In genomic region chr11:65224939-65225283, GRCh38 we compare ENCODE assay signal across 9 cellular contexts. TPM values are rescaled to one million over a fixed set of nuclear protein-coding genes. Genes with fewer than 3 reads are reported as not detected.
DNase-seq lines count a peak whose midpoint lies in the region; ATAC-seq and TF ChIP-seq lines count a peak whose summit lies in the region.
"Had no signal": no experiment of that assay in that cellular context is flagged by ENCODE, and none has a peak within 500 bp of the region (broad histone marks: within the 10 kb centered on the region; RNA-seq: fewer than 3 reads in every experiment).

No MANE protein-coding gene starts in this region.

- peak overlapping the region; percentile 91 for H3K4me2 ChIP-seq in OCI-LY7 (ENCODE audit: low read length)
- peak overlapping the region; percentile 89 for H3K4me2 ChIP-seq in osteoblast (ENCODE audit: insufficient read depth, low read length)

- H3K79me2 ChIP-seq in OCI-LY7 (ENCODE audit: insufficient read depth, low read depth, low read length) (no peaks in the 10 kb centered on the region), osteoblast (ENCODE audit: insufficient read depth, low read length) (no peaks in the 10 kb centered on the region)

- H3K4me1 ChIP-seq in OCI-LY7 (ENCODE audit: insufficient read depth, low read length, poor library complexity, severe bottlenecking) (peaks cover 16% of the 10 kb centered on the region), osteoblast (ENCODE audit: insufficient read depth, low read length) (peaks cover 14% of the 10 kb centered on the region)

- BruUV-seq in OCI-LY7 (replicated peaks; lab: Mats Ljungman, UMichigan): no TSS peak

- H3K27ac ChIP-seq in OCI-LY7 (ENCODE audit: low read depth, low read length, poor library complexity, severe bottlenecking): no peak overlapping the region
- no peak overlapping the region for H3K27ac ChIP-seq in osteoblast (ENCODE audit: low read depth, low read length)

- POLR2A ChIA-PET in OCI-LY7 (lab: Charles Lee): interaction anchor here (0.7 kb wide), 1 partner anchor 77 kb away, joined by 4 read pairs; no protein-coding TSS in a partner anchor

- no peaks in the 10 kb centered on the region for H3K27me3 ChIP-seq in osteoblast (ENCODE audit: insufficient read depth, low read length)

- CTCF ChIA-PET in OCI-LY7 (lab: Charles Lee; ENCODE audit: unreplicated experiment): no interaction called here

- H3K9me3 ChIP-seq in OCI-LY7 (ENCODE audit: low read length) (no peaks in the 10 kb centered on the region), osteoblast (ENCODE audit: low read depth, low read length) (no peaks in the 10 kb centered on the region)

- H3K4me3 ChIP-seq in OCI-LY7 (ENCODE audit: low read depth, low read length, poor library complexity, severe bottlenecking) (no peak overlapping the region), osteoblast (ENCODE audit: insufficient read depth, low read length) (no peak overlapping the region)

- intact Hi-C loops in OCI-LY7 (cut with micrococcal nuclease; ENCODE audit: unreplicated experiment): loop anchor here (10.0 kb wide), 1 partner anchor 90 kb away; the partner anchor contains the start of gene CDC42EP2

- H3K9me2 ChIP-seq in OCI-LY7 (ENCODE audit: insufficient read depth, low read length): no peaks in the 10 kb centered on the region

- no peaks in the 10 kb centered on the region for H3K36me3 ChIP-seq in OCI-LY7 (ENCODE audit: insufficient read depth, low read length)
- H3K36me3 ChIP-seq in osteoblast (ENCODE audit: insufficient read depth, low read length): no peaks in the 10 kb centered on the region

- H4K20me1 ChIP-seq in OCI-LY7 (ENCODE audit: insufficient read depth, low read length): no peaks in the 10 kb centered on the region
- no peaks in the 10 kb centered on the region for H4K20me1 ChIP-seq in osteoblast (ENCODE audit: insufficient read depth, low read length)

- ATAC-seq in GM18519 (IDR thresholded peaks at IDR 0.05; ENCODE audit: low FRiP score, unreplicated experiment) (no peak), HG03159 (IDR thresholded peaks at IDR 0.05; ENCODE audit: unreplicated experiment) (no peak)

- H2AFZ ChIP-seq in OCI-LY7 (ENCODE audit: low read length) (peak overlapping the region; percentile 96), osteoblast (ENCODE audit: low read length) (peak overlapping the region; percentile 78)

- TF ChIP-seq CTCF in OCI-LY7 (conservative IDR thresholded peaks at IDR 0.05; ENCODE audit: low read length) (no peak), osteoblast (IDR thresholded peaks at IDR 0.05; ENCODE audit: extremely low read depth, low read depth, low read length) (no peak)

- in situ Hi-C loops in G401 (cut with HindIII; ENCODE audit: low sequenced_read_pairs): no loop called here

- DNase-seq in CD1c-positive myeloid dendritic cell (ENCODE audit: extremely low spot score) (peak; percentile 67), OCI-LY7 (ENCODE audit: low spot score) (no peak), fibroblast of gingiva (ENCODE audit: low read depth) (peak; percentile 56), osteoblast (ENCODE audit: insufficient read length, low spot score, missing footprints) (peak; percentile 91), G401 (ENCODE audit: low spot score) (no peak), DMS153 treated with DMSO at 0.1 percent for 48 hours (lab: John Stamatoyannopoulos, UW; ENCODE audit: unreplicated experiment) (no peak)

RNA-seq across cellular contexts. Expression of gene POLA2, which starts 36.9 kb away (rescaled TPM):
- total RNA-seq in OCI-LY7 (2014; rRNA removed; shearing (Covaris generic)): 47.5 and 50.0 TPM in 2 replicates
- 89.1 and 103 TPM in 2 replicates for total RNA-seq in OCI-LY7 (2022)
- total RNA-seq in osteoblast: 4.3 and 6.2 TPM in 2 replicates
- total RNA-seq in G401 (2014; rRNA removed; shearing (Covaris generic)): 10.8 and 19.4 TPM in 2 replicates

RNA-seq across cellular contexts. Expression of gene CAPN1, which starts 43.2 kb away (rescaled TPM):
- 66.9 and 89.9 TPM in 2 replicates for total RNA-seq in OCI-LY7 (2014; rRNA removed; shearing (Covaris generic))
- total RNA-seq in OCI-LY7 (2022) (111 and 118 TPM in 2 replicates), osteoblast (102 and 116 TPM in 2 replicates)
- 76.6 and 128 TPM in 2 replicates for total RNA-seq in G401 (2014; rRNA removed; shearing (Covaris generic))

RNA-seq across cellular contexts. Expression of gene SPDYC, which starts 54.9 kb away (rescaled TPM):
- not detected in 2 replicates for total RNA-seq in OCI-LY7 (2014; rRNA removed; shearing (Covaris generic))
- not detected in 2 replicates for total RNA-seq in OCI-LY7 (2022)
- total RNA-seq in osteoblast: not detected in 2 replicates
- total RNA-seq in G401 (2014; rRNA removed; shearing (Covaris generic)): 2.0 and 3.4 TPM in 2 replicates
- total RNA-seq: T-helper 1 cell treated with Interleukin-12 subunit alpha and Interleukin-12 subunit beta and Interleukin-4 antibody, amounts not matched to agents 30 ng/mL and 1 ng/mL, for 36 hours had no signal

Comparison
In these comparisons a context has a peak if more than half of its experiments do, and no peak if none do; other contexts are left out.
1. DNase-seq: peak in CD1c-positive myeloid dendritic cell (single experiment), fibroblast of gingiva (single experiment) and osteoblast (single experiment); none in OCI-LY7 (single experiment), G401 (single experiment) and DMS153 treated with DMSO at 0.1 percent for 48 hours (single experiment).